ENCODE assay signal across 8 cellular contexts in genomic region chr4:88456757-88457306, GRCh38. TPM values are rescaled to one million over a fixed set of nuclear protein-coding genes. Genes with fewer than 3 reads are reported as not detected.
DNase-seq lines count a peak whose midpoint lies in the region; ATAC-seq and TF ChIP-seq lines count a peak whose summit lies in the region.

TSS of gene HERC5 (plus strand) at chr4:88457119. CDS start at chr4:88457270, 151 bp downstream.

- H3K4me1 ChIP-seq in BE2C = no peaks in the 10 kb centered on the region

- CTCF ChIA-PET in activated CD8-positive, alpha-beta T cell treated with anti-CD3 and anti-CD28 coated beads, Interleukin-2, amount 10 ng/mL, durations not matched to agents 7 days and 5 days (lab: Charles Lee) = interaction anchor here (0.8 to 3.1 kb wide), 7 partner anchors 11 to 238 kb away, joined by 3 to 19 read pairs (median 4); partner anchors contain the start of genes HERC6 and PPM1K

- H3K36me3 Mint-ChIP-seq in activated CD8-positive, alpha-beta T cell treated with anti-CD3 and anti-CD28 coated beads, Interleukin-2, amount 10 ng/mL, durations not matched to agents 7 days and 5 days (ENCODE audit: low read depth) = peaks cover 49% of the 10 kb centered on the region
- peaks cover 23% of the 10 kb centered on the region for H3K36me3 Mint-ChIP-seq in effector memory CD8-positive, alpha-beta T cell (ENCODE audit: insufficient read depth)

- H3K4me3 ChIP-seq in BE2C (ENCODE audit: low read depth, low read length) = peak within 1 kb of the TSS; percentile 54

- H3K4me3 Mint-ChIP-seq in activated CD8-positive, alpha-beta T cell treated with anti-CD3 and anti-CD28 coated beads, Interleukin-2, amount 10 ng/mL, durations not matched to agents 7 days and 5 days = peak within 1 kb of the TSS; percentile 100
- peak within 1 kb of the TSS; percentile 90 to 91 for H3K4me3 Mint-ChIP-seq in effector memory CD8-positive, alpha-beta T cell

- TF ChIP-seq CTCF in BE2C (IDR thresholded peaks at IDR 0.05; ENCODE audit: low read depth, low read length) = peak; percentile 57

- peak; percentile 58 for DNase-seq in BE2C
- DNase-seq in NCI-H82 (lab: John Stamatoyannopoulos, UW) = peak; percentile 81
- peak; percentile 94 for DNase-seq in activated CD8-positive, alpha-beta T cell treated with anti-CD3 and anti-CD28 coated beads, Interleukin-2, amount 10 ng/mL, durations not matched to agents 7 days and 5 days
- peak; percentile 92 to 93 (median 92) for DNase-seq in effector memory CD8-positive, alpha-beta T cell
- DNase-seq in medulla oblongata (ENCODE audit: extremely low spot score) = peak; percentile 92
- peak; percentile 68 to 77 (median 74) for DNase-seq in stimulated activated CD4-positive, alpha-beta T cell treated with anti-CD3 and anti-CD28 coated beads, TNF-alpha, amount 100 ng/mL, for 48 hours (ENCODE audit: low read depth in 3 of 3)

- POLR2A ChIA-PET in activated CD8-positive, alpha-beta T cell treated with anti-CD3 and anti-CD28 coated beads, Interleukin-2, amount 10 ng/mL, durations not matched to agents 7 days and 5 days (lab: Charles Lee) = interaction anchor here (0.6 to 4.7 kb wide), 23 partner anchors 9 to 184 kb away, joined by 3 to 79 read pairs (median 6); partner anchors contain the start of genes HERC6 and PPM1K

- no peaks in the 10 kb centered on the region for H3K27me3 Mint-ChIP-seq in activated CD8-positive, alpha-beta T cell treated with anti-CD3 and anti-CD28 coated beads, Interleukin-2, amount 10 ng/mL, durations not matched to agents 7 days and 5 days (ENCODE audit: low read depth)
- no peaks in the 10 kb centered on the region for H3K27me3 Mint-ChIP-seq in effector memory CD8-positive, alpha-beta T cell

- peak; percentile 92 for ATAC-seq in GM19025 (IDR thresholded peaks at IDR 0.05; ENCODE audit: low read depth, unreplicated experiment)
- peak; percentile 94 for ATAC-seq in HG03280 (IDR thresholded peaks at IDR 0.05; ENCODE audit: unreplicated experiment)
- peak; percentile 93 for ATAC-seq in activated CD8-positive, alpha-beta T cell treated with anti-CD3 and anti-CD28 coated beads, Interleukin-2, amount 10 ng/mL, durations not matched to agents 7 days and 5 days
- ATAC-seq in effector memory CD8-positive, alpha-beta T cell (replicated peaks) = peak; percentile 93

- peaks cover 47% of the 10 kb centered on the region for H3K27me3 ChIP-seq in BE2C

- peak within 1 kb of the TSS; percentile 100 for H3K27ac Mint-ChIP-seq in activated CD8-positive, alpha-beta T cell treated with anti-CD3 and anti-CD28 coated beads, Interleukin-2, amount 10 ng/mL, durations not matched to agents 7 days and 5 days
- H3K27ac Mint-ChIP-seq in effector memory CD8-positive, alpha-beta T cell = peak within 1 kb of the TSS; percentile 98 to 99

- peaks cover 8% of the 10 kb centered on the region for H3K9me3 ChIP-seq in BE2C

- no peaks in the 10 kb centered on the region for H3K36me3 ChIP-seq in BE2C

- no peaks in the 10 kb centered on the region for H3K9me3 Mint-ChIP-seq in activated CD8-positive, alpha-beta T cell treated with anti-CD3 and anti-CD28 coated beads, Interleukin-2, amount 10 ng/mL, durations not matched to agents 7 days and 5 days (ENCODE audit: insufficient read depth)
- H3K9me3 Mint-ChIP-seq in effector memory CD8-positive, alpha-beta T cell = no peaks in the 10 kb centered on the region

- peaks cover 49% of the 10 kb centered on the region for H3K4me1 Mint-ChIP-seq in activated CD8-positive, alpha-beta T cell treated with anti-CD3 and anti-CD28 coated beads, Interleukin-2, amount 10 ng/mL, durations not matched to agents 7 days and 5 days (ENCODE audit: low read depth)
- H3K4me1 Mint-ChIP-seq in effector memory CD8-positive, alpha-beta T cell (ENCODE audit: low read depth in 2 of 2) = peaks cover 7 to 13% of the 10 kb centered on the region in 2 donors

RNA-seq across cellular contexts. Expression of gene HERC5, which starts in this region (rescaled TPM):
- not detected for polyA plus RNA-seq in BE2C (2012; ENCODE audit: insufficient read depth, insufficient read length, low read depth)
- 10 to 100 TPM; 30.2 TPM for total RNA-seq in activated CD8-positive, alpha-beta T cell treated with anti-CD3 and anti-CD28 coated beads, Interleukin-2, amount 10 ng/mL, durations not matched to agents 7 days and 5 days

Comparison
In these comparisons a context has a peak if more than half of its experiments do, and no peak if none do; other contexts are left out.
1. Peak in every context shown above with its lines: DNase-seq, ATAC-seq and H3K4me3 ChIP-seq.